ENCODE assay signal across 16 cellular contexts in the genomic region with DNA sequence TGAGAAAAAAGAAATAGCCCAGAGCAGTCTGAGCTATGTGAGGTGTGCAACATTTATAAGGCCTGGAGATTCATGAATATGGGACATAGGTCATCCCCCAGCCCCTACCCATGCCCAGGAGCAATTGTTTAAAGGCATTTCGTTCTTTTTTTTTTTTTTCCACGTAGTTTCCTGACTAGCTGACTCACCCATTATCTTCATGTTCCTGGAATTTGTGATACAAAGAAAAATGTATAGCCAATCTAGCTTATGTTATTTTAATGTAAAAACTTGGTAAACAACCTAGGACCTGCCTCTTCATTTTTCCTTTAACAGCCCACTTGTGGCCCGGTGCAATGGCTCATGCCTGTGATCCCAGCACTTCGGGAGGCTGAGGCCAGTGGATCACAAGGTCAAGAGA.
DNase-seq lines count a peak whose midpoint lies in the region; ATAC-seq and TF ChIP-seq lines count a peak whose summit lies in the region.
"Had no signal": no experiment of that assay in that cellular context is flagged by ENCODE, and none has a peak within 500 bp of the region (broad histone marks: within the 10 kb centered on the region; RNA-seq: fewer than 3 reads in every experiment).

No MANE protein-coding gene starts in this region.

- H3K27ac ChIP-seq in heart left ventricle (peak overlapping the region in 7 of 12 donors; percentile 6 to 71 (median 14)), RWPE2 (ENCODE audit: poor library complexity, severe bottlenecking) (peak overlapping the region; percentile 71)

- no peak for TF ChIP-seq CTCF in heart left ventricle (IDR thresholded peaks at IDR 0.05)
- no peak for TF ChIP-seq CTCF in RWPE2 (IDR thresholded peaks at IDR 0.05; ENCODE audit: poor library complexity, severe bottlenecking)

- H3K27me3 ChIP-seq in heart left ventricle (no peaks in the 10 kb centered on the region), RWPE2 (ENCODE audit: insufficient read depth, poor library complexity, severe bottlenecking) (no peaks in the 10 kb centered on the region)

- peaks cover 0 to 6% (median 0%) of the 10 kb centered on the region in 12 donors for H3K4me1 ChIP-seq in heart left ventricle
- H3K4me1 ChIP-seq in RWPE2 (ENCODE audit: insufficient read depth, poor library complexity, severe bottlenecking): peaks cover 26% of the 10 kb centered on the region

- 52 to 60% (median 58%) methylated on average over 4 of the region's 4 CpGs for WGBS in heart left ventricle, 4 donors

- no peak for TF ChIP-seq POLR2A in heart left ventricle (IDR thresholded peaks at IDR 0.05)

- H3K36me3 ChIP-seq in heart left ventricle: peaks cover 0 to 44% (median 15%) of the 10 kb centered on the region in 9 donors
- H3K36me3 ChIP-seq in RWPE2 (ENCODE audit: low read depth): no peaks in the 10 kb centered on the region

- H3K4me3 ChIP-seq in heart left ventricle: no peak overlapping the region
- no peak overlapping the region for H3K4me3 ChIP-seq in RWPE2 (ENCODE audit: severe bottlenecking)

- intact Hi-C loops in heart left ventricle (cut with DNase I) (no loop called here), cardiac septum (cut with DNase I) (no loop called here)

- H3K36me3 Mint-ChIP-seq in activated naive CD4-positive, alpha-beta T cell treated with anti-CD3 and anti-CD28 coated beads, Interleukin-2, amount 50 U/mL, for 72 hours: peaks cover 21 to 30% of the 10 kb centered on the region in 2 donors

- H3K9me3 Mint-ChIP-seq in activated naive CD4-positive, alpha-beta T cell treated with anti-CD3 and anti-CD28 coated beads, Interleukin-2, amount 50 U/mL, for 72 hours: peaks cover 14 to 23% of the 10 kb centered on the region in 2 donors

- DNase-seq in heart left ventricle: no peak
- DNase-seq in cardiac septum (ENCODE audit: low spot score): no peak
- no peak for DNase-seq in RWPE2 (ENCODE audit: low spot score)
- peak; percentile 90 to 98 for DNase-seq in dermis microvascular lymphatic vessel endothelial cell (ENCODE audit: low read depth in 2 of 2)
- peak; percentile 93 for DNase-seq in pulmonary artery endothelial cell (ENCODE audit: low read depth, low spot score)
- DNase-seq in activated naive CD4-positive, alpha-beta T cell treated with anti-CD3 and anti-CD28 coated beads, Interleukin-2, amount 50 U/mL, for 72 hours (ENCODE audit: low spot score in 2 of 2): no peak
- DNase-seq in activated T-cell treated with anti-CD3 and anti-CD28 coated beads, Interleukin-2, amount 50 U/mL, for 48 hours: no peak
- no peak for DNase-seq in nucleus accumbens (lab: John Stamatoyannopoulos, UW)
- DNase-seq: activated effector memory CD4-positive, alpha-beta T cell treated with anti-CD3 and anti-CD28 coated beads, Interleukin-2, amount 50 U/mL, for 16 hours; CD4-positive, alpha-beta memory T cell; NCI-H1417; NCI-H2227 treated with DMSO at 0.1 percent for 48 hours; stimulated activated CD4-positive, alpha-beta T cell treated with anti-CD3 and anti-CD28 coated beads, Interleukin-15, amount 100 ng/mL, for 24 hours had no signal

- no peak overlapping the region for H3K27ac Mint-ChIP-seq in activated naive CD4-positive, alpha-beta T cell treated with anti-CD3 and anti-CD28 coated beads, Interleukin-2, amount 50 U/mL, for 72 hours
- H3K27ac Mint-ChIP-seq: progenitor cell of endocrine pancreas; stimulated activated naive CD8-positive, alpha-beta T cell treated with anti-CD3 and anti-CD28 coated beads, Interleukin-15, Interleukin-2, amounts not matched to agents 100 ng/mL and 50 ng/mL, for 24 hours had no signal

- H3K9me3 ChIP-seq in heart left ventricle (peaks cover 0 to 29% (median 11%) of the 10 kb centered on the region in 12 donors), RWPE2 (ENCODE audit: severe bottlenecking) (peaks cover 5% of the 10 kb centered on the region)

- peak in 1 of 4 donors; percentile 54 for ATAC-seq in heart left ventricle
- peak; percentile 81 for ATAC-seq in RWPE2 (ENCODE audit: low read depth)
- ATAC-seq in activated naive CD4-positive, alpha-beta T cell treated with anti-CD3 and anti-CD28 coated beads, Interleukin-2, amount 50 U/mL, for 72 hours: no peak
- ATAC-seq: left lobe of liver had no signal

Comparison
In these comparisons a context has a peak if more than half of its experiments do, and no peak if none do; other contexts are left out.
1. DNase-seq: peak in dermis microvascular lymphatic vessel endothelial cell (2 of 2) and pulmonary artery endothelial cell (single experiment); none in heart left ventricle (0 of 5), cardiac septum (single experiment), RWPE2 (single experiment), activated naive CD4-positive, alpha-beta T cell treated with anti-CD3 and anti-CD28 coated beads, Interleukin-2, amount 50 U/mL, for 72 hours (0 of 2), activated T-cell treated with anti-CD3 and anti-CD28 coated beads, Interleukin-2, amount 50 U/mL, for 48 hours (0 of 2) and nucleus accumbens (0 of 56).